In genomic region chr14:99972748-99973466, GRCh38 we compare ENCODE assay signal across 8 cellular contexts.
DNase-seq lines count a peak whose midpoint lies in the region; ATAC-seq and TF ChIP-seq lines count a peak whose summit lies in the region.

No MANE protein-coding gene starts in this region.

- H3K27ac Mint-ChIP-seq in naive thymus-derived CD4-positive, alpha-beta T cell: peak overlapping the region; percentile 69 to 97 (median 88)

- no peaks in the 10 kb centered on the region; the same call in 1 of the 2 replicates for H3K36me3 ChIP-seq in IMR-90 (ENCODE audit: control insufficient read depth, insufficient read depth, low read length)
- no peaks in the 10 kb centered on the region for H3K36me3 ChIP-seq in naive thymus-derived CD4-positive, alpha-beta T cell (ENCODE audit: control insufficient read depth in 2 of 3, insufficient read depth in 3 of 3, low read length in 3 of 3)

- WGBS in IMR-90 (ENCODE audit: extremely low coverage in 2 of 2, insufficient read length in 1 of 2), 2 experiments: 60% methylated on average over 1 of the region's 11 CpGs; no CpG with 5 or more reads in 1 of the 2 experiments

- TF ChIP-seq RAD21 in IMR-90 (IDR thresholded peaks at IDR 0.05; ENCODE audit: low read length): no peak

- POLR2A ChIA-PET in IMR-90 (lab: Charles Lee; ENCODE audit: unreplicated experiment): no interaction called here
- POLR2A ChIA-PET in naive thymus-derived CD4-positive, alpha-beta T cell (lab: Charles Lee): interaction anchor here (0.6 kb wide), 1 partner anchor 248 kb away, joined by 3 read pairs; no protein-coding TSS in a partner anchor

- no peak overlapping the region for H2BK120ac ChIP-seq in IMR-90 (ENCODE audit: low read depth, low read length)

- H4K91ac ChIP-seq in IMR-90 (ENCODE audit: insufficient read depth, low read depth, low read length): no peak overlapping the region

- BruUV-seq in IMR-90 (replicated peaks; lab: Mats Ljungman, UMichigan): TSS peak; percentile 38

- H3K27ac ChIP-seq in IMR-90 (ENCODE audit: insufficient read depth, low read length): no peak overlapping the region
- no peak overlapping the region for H3K27ac ChIP-seq in naive thymus-derived CD4-positive, alpha-beta T cell (ENCODE audit: low read depth, low read length)

- peaks cover 9% of the 10 kb centered on the region for H3K9me3 ChIP-seq in IMR-90 (ENCODE audit: control insufficient read depth, insufficient read depth, low read length)
- H3K9me3 ChIP-seq in naive thymus-derived CD4-positive, alpha-beta T cell (ENCODE audit: control insufficient read depth in 2 of 3, low read length in 3 of 3): no peaks in the 10 kb centered on the region

- H3K36me3 Mint-ChIP-seq in naive thymus-derived CD4-positive, alpha-beta T cell: peaks cover 0 to 3% (median 0%) of the 10 kb centered on the region in 5 donors

- TF ChIP-seq CTCF in AG10803 (conservative IDR thresholded peaks at IDR 0.05; ENCODE audit: low read length) (no peak), IMR-90 (conservative IDR thresholded peaks at IDR 0.05; ENCODE audit: low read depth, low read length) (no peak), cardiac fibroblast (IDR thresholded peaks at IDR 0.05; ENCODE audit: low read depth, low read length) (no peak)

- H3K4me1 Mint-ChIP-seq in naive thymus-derived CD4-positive, alpha-beta T cell: peaks cover 7 to 21% (median 15%) of the 10 kb centered on the region in 7 donors

- no peak overlapping the region for H3K4ac ChIP-seq in IMR-90 (ENCODE audit: low read depth, low read length)

- H3K4me2 ChIP-seq in IMR-90 (ENCODE audit: low read depth, low read length): peak overlapping the region; percentile 97

- DNase-seq in AG10803 (ENCODE audit: low read depth) (peak; percentile 38), IMR-90 (no peak), cardiac fibroblast (ENCODE audit: low read depth in 2 of 2) (peak in 1 of 2 donors; percentile 28), CD1c-positive myeloid dendritic cell (ENCODE audit: extremely low spot score) (no peak), SHP77 (lab: John Stamatoyannopoulos, UW) (no peak), NCI-H2107 (lab: John Stamatoyannopoulos, UW) (no peak)
- peak in 1 of 9 donors; percentile 12 for DNase-seq in naive thymus-derived CD4-positive, alpha-beta T cell
- no peak for DNase-seq in stimulated activated CD4-positive, alpha-beta T cell treated with anti-CD3 and anti-CD28 coated beads, Interleukin-4, amount 100 ng/mL, for 4 hours

- CTCF ChIA-PET in IMR-90 (lab: Yijun Ruan, JAX): interaction anchor here (0.6 to 0.7 kb wide), 2 partner anchors 44 to 187 kb away, joined by 3 read pairs; partner anchors contain the start of gene DEGS2
- CTCF ChIA-PET in naive thymus-derived CD4-positive, alpha-beta T cell (lab: Charles Lee): interaction anchor here (0.6 to 1.2 kb wide), 2 partner anchors 10 to 186 kb away, joined by 4 to 6 read pairs; no protein-coding TSS in a partner anchor

- in situ Hi-C loops in IMR-90 (cut with MboI; ENCODE audit: low sequenced_read_pairs): no loop called here

- H3K4me3 ChIP-seq in AG10803 (ENCODE audit: low read length): peak overlapping the region; percentile 76
- H3K4me3 ChIP-seq in IMR-90 (ENCODE audit: insufficient read depth, low read depth, low read length): peak overlapping the region; percentile 96
- H3K4me3 ChIP-seq in cardiac fibroblast (replicated peaks in 1 of 2; ENCODE audit: low read depth in 2 of 2, low read length in 2 of 2): peak overlapping the region; percentile 84 to 98
- peak overlapping the region; percentile 49 for H3K4me3 ChIP-seq in naive thymus-derived CD4-positive, alpha-beta T cell (ENCODE audit: low read length)

- no peak overlapping the region for H2AK5ac ChIP-seq in IMR-90 (ENCODE audit: low read depth, low read length)

- H3K18ac ChIP-seq in IMR-90 (ENCODE audit: low read depth, low read length): no peak overlapping the region

- H4K8ac ChIP-seq in IMR-90 (ENCODE audit: low read depth in 2 of 2, low read length in 2 of 2): peak overlapping the region; percentile 2 to 35; a peak in 1 of 4 replicates

- peaks cover 8% of the 10 kb centered on the region for H3K4me1 ChIP-seq in IMR-90 (ENCODE audit: control insufficient read depth, insufficient read depth, low read length)
- H3K4me1 ChIP-seq in naive thymus-derived CD4-positive, alpha-beta T cell (ENCODE audit: control insufficient read depth in 2 of 2, insufficient read depth in 2 of 2, low read length in 2 of 2): no peaks in the 10 kb centered on the region

- dilution Hi-C loops in IMR-90 (cut with HindIII; ENCODE audit: low sequenced_read_pairs, unreplicated experiment): no loop called here

- no peak overlapping the region for H2BK5ac ChIP-seq in IMR-90 (ENCODE audit: low read depth, low read length, poor library complexity, severe bottlenecking)

- peaks cover 0 to 31% (median 0%) of the 10 kb centered on the region in 5 donors for H3K27me3 Mint-ChIP-seq in naive thymus-derived CD4-positive, alpha-beta T cell

- H3K9ac ChIP-seq in IMR-90 (ENCODE audit: low read depth, low read length): peak overlapping the region; percentile 38

- no peak for TF ChIP-seq POLR2A in IMR-90 (IDR thresholded peaks at IDR 0.05; ENCODE audit: low read depth, low read length)

- no peak overlapping the region for H3K23ac ChIP-seq in IMR-90 (ENCODE audit: low read depth, low read length)

- no peak overlapping the region for H2BK15ac ChIP-seq in IMR-90 (ENCODE audit: low read depth, low read length)

- H3K4me3 Mint-ChIP-seq in naive thymus-derived CD4-positive, alpha-beta T cell: peak overlapping the region; percentile 86 to 98 (median 94)

- H2BK20ac ChIP-seq in IMR-90 (ENCODE audit: low read depth, low read length): no peak overlapping the region

- intact Hi-C loops in IMR-90 (cut with micrococcal nuclease): no loop called here
- intact Hi-C loops in naive thymus-derived CD4-positive, alpha-beta T cell (cut with micrococcal nuclease): loop anchor here (5.0 to 10.0 kb wide), 3 partner anchors 239 to 574 kb away; partner anchors contain the start of gene CYP46A1 (in 1 of the 2)

- 0 out of 2 replicates have a peak, but pooled peaks cover 5% of the 10 kb centered on the region for H3K9me1 ChIP-seq in IMR-90 (ENCODE audit: insufficient read depth, low read length)

- H4K5ac ChIP-seq in IMR-90 (ENCODE audit: low read depth, low read length): no peak overlapping the region

- no peak overlapping the region for H2AFZ ChIP-seq in IMR-90 (replicated peaks; ENCODE audit: low read length, poor library complexity)

- peaks cover 13 to 27% of the 10 kb centered on the region in 2 experiments for H3K79me1 ChIP-seq in IMR-90 (ENCODE audit: low read depth in 1 of 2, low read length in 2 of 2)

- 0 out of 2 replicates have a peak overlapping the region, but pooled peaks have one; percentile 7 for H3K14ac ChIP-seq in IMR-90 (replicated peaks; ENCODE audit: low read depth, low read length)

- 0 out of 2 replicates have a peak, but pooled peaks cover 5% of the 10 kb centered on the region for H4K20me1 ChIP-seq in IMR-90 (ENCODE audit: insufficient read depth, low read length)

- H3K27me3 ChIP-seq in IMR-90 (ENCODE audit: control insufficient read depth, insufficient read depth, low read length): no peaks in the 10 kb centered on the region
- H3K27me3 ChIP-seq in naive thymus-derived CD4-positive, alpha-beta T cell (ENCODE audit: control insufficient read depth in 2 of 2, insufficient read depth in 2 of 2, low read length in 2 of 2): no peaks in the 10 kb centered on the region

- peaks cover 0 to 1% (median 0%) of the 10 kb centered on the region in 11 donors for H3K9me3 Mint-ChIP-seq in naive thymus-derived CD4-positive, alpha-beta T cell

- H3K56ac ChIP-seq in IMR-90 (ENCODE audit: extremely low read depth, insufficient read depth, low read length): no peak overlapping the region

- no peak overlapping the region for H2AK9ac ChIP-seq in IMR-90 (replicated peaks; ENCODE audit: low read depth, low read length, poor library complexity)

- ATAC-seq in IMR-90 (ENCODE audit: low read depth): no peak
- ATAC-seq in naive thymus-derived CD4-positive, alpha-beta T cell: no peak

TF ChIP-seq in IMR-90, 13 proteins besides CTCF, POLR2A, EP300 and RAD21:
- TF ChIP-seq USF2 (IDR thresholded peaks at IDR 0.05; ENCODE audit: low read depth, low read length) (no peak), RCOR1 (IDR thresholded peaks at IDR 0.05; ENCODE audit: insufficient replicate concordance, low read length) (no peak), CHD1 (IDR thresholded peaks at IDR 0.05; ENCODE audit: low read depth, low read length) (no peak), NFE2L2 (IDR thresholded peaks at IDR 0.05; ENCODE audit: low read depth, low read length) (no peak), MAZ (IDR thresholded peaks at IDR 0.05; ENCODE audit: borderline replicate concordance, low read depth, low read length) (no peak), MAFK (IDR thresholded peaks at IDR 0.05; ENCODE audit: low read depth, low read length) (no peak), ELK1 (IDR thresholded peaks at IDR 0.05; ENCODE audit: borderline replicate concordance, low read depth, low read length) (no peak)
